1 cellular context compared by ENCODE assay signal in genomic region chr14:24234095-24235020, GRCh38.
TF ChIP-seq lines count a peak whose summit lies in the region.

No MANE protein-coding gene starts in this region.

TF ChIP-seq in HepG2, 621 proteins besides CTCF, POLR2A, EP300 and RAD21 (continues in another document):
- TF ChIP-seq ZNF274 (CRISPR knock-in tag; IDR thresholded peaks at IDR 0.05) (no peak), E2F2 (CRISPR knock-in tag; IDR thresholded peaks at IDR 0.05; ENCODE audit: borderline replicate concordance) (no peak), ZNF431 (CRISPR knock-in tag; IDR thresholded peaks at IDR 0.05; ENCODE audit: borderline replicate concordance, low read depth) (no peak), EEA1 (CRISPR knock-in tag; IDR thresholded peaks at IDR 0.05; ENCODE audit: borderline replicate concordance) (no peak), KMT2A (CRISPR knock-in tag; IDR thresholded peaks at IDR 0.05) (no peak), SRSF4 (IDR thresholded peaks at IDR 0.05; ENCODE audit: low read depth, low read length, poor library complexity, severe bottlenecking) (no peak), TFE3 (CRISPR knock-in tag; IDR thresholded peaks at IDR 0.05) (no peak), ZNF614 (CRISPR knock-in tag; IDR thresholded peaks at IDR 0.05; ENCODE audit: borderline replicate concordance) (no peak), BRCA1 (CRISPR knock-in tag; IDR thresholded peaks at IDR 0.05) (no peak), ZNF720 (CRISPR knock-in tag; IDR thresholded peaks at IDR 0.05) (no peak), ZNF660 (CRISPR knock-in tag; IDR thresholded peaks at IDR 0.05; ENCODE audit: borderline replicate concordance, low read depth) (no peak), TOPORS (CRISPR knock-in tag; IDR thresholded peaks at IDR 0.05) (no peak), CHD2 (IDR thresholded peaks at IDR 0.05; ENCODE audit: low read depth, low read length) (no peak), NFYC (CRISPR knock-in tag; IDR thresholded peaks at IDR 0.05) (no peak), HMGXB4 (CRISPR knock-in tag; IDR thresholded peaks at IDR 0.05; ENCODE audit: borderline replicate concordance in 1 of 2, low read depth in 1 of 2) (peak in 1 of 2 experiments; percentile 24; a peak in 1 of 4 replicates), RARG (CRISPR knock-in tag; IDR thresholded peaks at IDR 0.05; ENCODE audit: low read depth) (0 out of 2 replicates have a peak, but pooled peaks have one; percentile 54), REXO4 (CRISPR knock-in tag; IDR thresholded peaks at IDR 0.05; ENCODE audit: borderline replicate concordance) (no peak), ARHGAP35 (CRISPR knock-in tag; IDR thresholded peaks at IDR 0.05; ENCODE audit: borderline replicate concordance) (no peak), ARNT2 (CRISPR knock-in tag; IDR thresholded peaks at IDR 0.05; ENCODE audit: low read depth) (no peak), SUZ12 (IDR thresholded peaks at IDR 0.05; ENCODE audit: low read depth, low read length) (no peak), PAF1 (CRISPR knock-in tag; IDR thresholded peaks at IDR 0.05) (0 out of 2 replicates have a peak, but pooled peaks have one; percentile 18), ZNF407 (CRISPR knock-in tag; IDR thresholded peaks at IDR 0.05; ENCODE audit: not compliant biosample characterization) (no peak), CC2D1A (CRISPR knock-in tag; IDR thresholded peaks at IDR 0.05) (no peak), KLF9 (CRISPR knock-in tag; IDR thresholded peaks at IDR 0.05; ENCODE audit: low read depth) (no peak), MIER2 (CRISPR knock-in tag; IDR thresholded peaks at IDR 0.05) (no peak), ZNF570 (CRISPR knock-in tag; IDR thresholded peaks at IDR 0.05; ENCODE audit: borderline replicate concordance) (no peak), ZFP1 (CRISPR knock-in tag; IDR thresholded peaks at IDR 0.05) (no peak), ASH2L (IDR thresholded peaks at IDR 0.05; ENCODE audit: insufficient read length, low read depth, low read length) (no peak), ZNF850 (CRISPR knock-in tag; conservative IDR thresholded peaks at IDR 0.05) (no peak), ZNF784 (CRISPR knock-in tag; IDR thresholded peaks at IDR 0.05; ENCODE audit: borderline replicate concordance) (no peak), CSRNP1 (CRISPR knock-in tag; IDR thresholded peaks at IDR 0.05) (no peak), ZSCAN29 (CRISPR knock-in tag; conservative IDR thresholded peaks at IDR 0.05) (no peak), ZNF670 (CRISPR knock-in tag; IDR thresholded peaks at IDR 0.05; ENCODE audit: borderline replicate concordance) (no peak)
- TF ChIP-seq, protein P1, sequence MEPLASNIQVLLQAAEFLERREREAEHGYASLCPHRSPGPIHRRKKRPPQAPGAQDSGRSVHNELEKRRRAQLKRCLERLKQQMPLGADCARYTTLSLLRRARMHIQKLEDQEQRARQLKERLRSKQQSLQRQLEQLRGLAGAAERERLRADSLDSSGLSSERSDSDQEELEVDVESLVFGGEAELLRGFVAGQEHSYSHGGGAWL (CRISPR knock-in tag; IDR thresholded peaks at IDR 0.05), result no peak
- TF ChIP-seq, protein P2, sequence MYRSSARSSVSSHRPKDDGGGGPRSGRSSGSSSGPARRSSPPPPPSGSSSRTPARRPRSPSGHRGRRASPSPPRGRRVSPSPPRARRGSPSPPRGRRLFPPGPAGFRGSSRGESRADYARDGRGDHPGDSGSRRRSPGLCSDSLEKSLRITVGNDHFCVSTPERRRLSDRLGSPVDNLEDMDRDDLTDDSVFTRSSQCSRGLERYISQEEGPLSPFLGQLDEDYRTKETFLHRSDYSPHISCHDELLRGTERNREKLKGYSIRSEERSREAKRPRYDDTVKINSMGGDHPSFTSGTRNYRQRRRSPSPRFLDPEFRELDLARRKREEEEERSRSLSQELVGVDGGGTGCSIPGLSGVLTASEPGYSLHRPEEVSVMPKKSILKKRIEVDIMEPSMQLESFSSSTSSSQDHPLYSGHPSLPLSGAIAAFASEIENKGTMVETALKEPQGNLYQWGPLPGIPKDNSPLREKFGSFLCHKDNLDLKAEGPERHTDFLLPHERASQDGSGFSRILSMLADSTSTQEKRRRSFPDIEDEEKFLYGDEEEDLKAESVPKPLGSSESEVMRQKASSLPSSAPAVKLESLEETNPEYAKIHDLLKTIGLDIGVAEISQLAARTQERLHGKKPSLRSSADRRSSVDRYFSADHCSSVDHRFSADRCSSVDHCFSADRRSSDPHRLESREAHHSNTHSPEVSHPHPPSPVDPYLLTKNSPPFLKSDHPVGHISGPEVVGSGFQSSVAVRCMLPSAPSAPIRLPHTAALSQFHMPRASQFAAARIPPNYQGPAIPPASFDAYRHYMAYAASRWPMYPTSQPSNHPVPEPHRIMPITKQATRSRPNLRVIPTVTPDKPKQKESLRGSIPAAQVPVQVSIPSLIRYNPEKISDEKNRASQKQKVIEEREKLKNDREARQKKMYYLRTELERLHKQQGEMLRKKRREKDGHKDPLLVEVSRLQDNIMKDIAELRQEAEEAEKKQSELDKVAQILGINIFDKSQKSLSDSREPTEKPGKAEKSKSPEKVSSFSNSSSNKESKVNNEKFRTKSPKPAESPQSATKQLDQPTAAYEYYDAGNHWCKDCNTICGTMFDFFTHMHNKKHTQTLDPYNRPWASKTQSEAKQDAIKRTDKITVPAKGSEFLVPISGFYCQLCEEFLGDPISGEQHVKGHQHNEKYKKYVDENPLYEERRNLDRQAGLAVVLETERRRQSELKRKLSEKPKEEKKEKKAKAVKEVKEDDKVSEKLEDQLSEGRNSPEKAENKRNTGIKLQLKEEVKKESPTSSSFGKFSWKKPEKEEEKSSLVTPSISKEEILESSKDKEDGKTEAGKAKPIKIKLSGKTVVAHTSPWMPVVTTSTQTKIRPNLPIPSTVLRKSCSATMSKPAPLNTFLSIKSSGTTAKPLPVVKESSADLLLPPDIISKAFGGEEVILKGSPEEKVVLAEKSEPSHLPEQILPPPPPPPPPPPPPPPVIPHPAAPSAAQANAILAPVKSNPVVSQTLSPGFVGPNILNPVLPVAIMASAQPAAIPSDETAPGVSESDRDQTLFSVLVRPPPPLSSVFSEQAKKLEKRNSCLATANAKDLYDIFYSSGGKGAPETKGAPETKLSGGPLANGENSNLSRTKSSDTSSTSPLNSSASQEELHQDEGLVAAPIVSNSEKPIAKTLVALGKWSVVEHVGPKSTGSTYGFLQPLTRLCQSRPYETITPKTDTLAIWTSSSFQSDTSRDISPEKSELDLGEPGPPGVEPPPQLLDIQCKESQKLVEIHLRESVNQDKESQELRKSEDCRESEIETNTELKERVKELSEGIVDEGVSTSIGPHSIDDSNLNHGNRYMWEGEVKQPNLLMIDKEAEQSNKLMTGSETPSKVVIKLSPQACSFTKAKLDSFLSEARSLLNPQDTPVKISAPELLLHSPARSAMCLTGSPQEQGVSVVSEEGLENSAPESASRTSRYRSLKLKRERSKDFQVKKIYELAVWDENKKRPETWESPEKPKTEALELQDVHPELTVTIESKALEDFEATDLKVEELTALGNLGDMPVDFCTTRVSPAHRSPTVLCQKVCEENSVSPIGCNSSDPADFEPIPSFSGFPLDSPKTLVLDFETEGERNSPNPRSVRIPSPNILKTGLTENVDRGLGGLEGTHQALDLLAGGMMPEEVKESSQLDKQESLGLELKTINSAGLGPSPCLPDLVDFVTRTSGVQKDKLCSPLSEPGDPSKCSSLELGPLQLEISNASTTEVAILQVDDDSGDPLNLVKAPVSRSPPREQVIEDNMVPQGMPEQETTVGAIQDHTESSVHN (CRISPR knock-in tag; IDR thresholded peaks at IDR 0.05), result no peak
